Comparison of ENCODE assay signal across 15 cellular contexts in genomic region chr12:52231305-52232232, GRCh38. TPM values are rescaled to one million over a fixed set of nuclear protein-coding genes. Genes with fewer than 3 reads are reported as not detected.
DNase-seq lines count a peak whose midpoint lies in the region; ATAC-seq, FAIRE-seq and TF ChIP-seq lines count a peak whose summit lies in the region.
"Had no signal": no experiment of that assay in that cellular context is flagged by ENCODE, and none has a peak within 500 bp of the region (broad histone marks: within the 10 kb centered on the region; RNA-seq: fewer than 3 reads in every experiment).

No MANE protein-coding gene starts in this region.

- H3K9ac ChIP-seq in mesenchymal stem cell (ENCODE audit: low read length) = no peak overlapping the region

- intact Hi-C loops in transverse colon (cut with DNase I; ENCODE audit: low total_unique reads) = loop anchor here (5.0 kb wide), 1 partner anchor 239 kb away; no protein-coding TSS in a partner anchor
- intact Hi-C loops in esophagus muscularis mucosa (cut with DNase I) = no loop called here

- no peak overlapping the region for H4K91ac ChIP-seq in mesenchymal stem cell (ENCODE audit: low read length)

- H2BK120ac ChIP-seq in mesenchymal stem cell (ENCODE audit: low read depth, low read length) = no peak overlapping the region

- no peak for TF ChIP-seq POLR2A in transverse colon (IDR thresholded peaks at IDR 0.05)
- no peak for TF ChIP-seq POLR2A in esophagus muscularis mucosa (IDR thresholded peaks at IDR 0.05; ENCODE audit: low read depth)

- no peak overlapping the region for H3K4me3 ChIP-seq in bronchial epithelial cell (ENCODE audit: low read depth, low read length)
- H3K4me3 ChIP-seq in mesenchymal stem cell (ENCODE audit: insufficient read depth in 1 of 2, low read depth in 1 of 2, low read length in 2 of 2) = no peak overlapping the region
- H3K4me3 ChIP-seq in transverse colon = no peak overlapping the region
- no peak overlapping the region for H3K4me3 ChIP-seq in esophagus muscularis mucosa
- H3K4me3 ChIP-seq: hepatocyte had no signal

- 83% methylated on average over 16 of the region's 16 CpGs for WGBS in mesenchymal stem cell
- 43 to 45% methylated on average over 1 to 15 of the region's 16 CpGs for WGBS in transverse colon (ENCODE audit: low coverage in 1 of 2), 2 donors
- WGBS in esophagus muscularis mucosa = 68% methylated on average over 15 of the region's 16 CpGs

- H3K14ac ChIP-seq in mesenchymal stem cell (ENCODE audit: low read length in 2 of 2) = peak overlapping the region in 1 of 2 experiments; percentile 23

- TF ChIP-seq CTCF in bronchial epithelial cell (IDR thresholded peaks at IDR 0.05; ENCODE audit: insufficient read depth, low read length, severe bottlenecking) = no peak
- TF ChIP-seq CTCF in transverse colon (IDR thresholded peaks at IDR 0.05) = no peak
- no peak for TF ChIP-seq CTCF in esophagus muscularis mucosa (IDR thresholded peaks at IDR 0.05)

- H3K27ac Mint-ChIP-seq in stimulated activated effector memory CD8-positive, alpha-beta T cell treated with anti-CD3 and anti-CD28 coated beads, Interleukin-12 subunit alpha, Interleukin-12 subunit beta, amount 100 ng/mL, for 72 hours = no peak overlapping the region

- no peak overlapping the region for H3K4ac ChIP-seq in mesenchymal stem cell (ENCODE audit: low read depth in 1 of 2, low read length in 2 of 2)

- ATAC-seq in HG03378 (IDR thresholded peaks at IDR 0.05; ENCODE audit: unreplicated experiment) (no peak), HG02798 (IDR thresholded peaks at IDR 0.05; ENCODE audit: poor library complexity, unreplicated experiment) (no peak)
- no peak for ATAC-seq in stimulated activated effector memory CD8-positive, alpha-beta T cell treated with anti-CD3 and anti-CD28 coated beads, Interleukin-12 subunit alpha, Interleukin-12 subunit beta, amount 100 ng/mL, for 72 hours

- no peak overlapping the region for H3K4me3 Mint-ChIP-seq in stimulated activated effector memory CD8-positive, alpha-beta T cell treated with anti-CD3 and anti-CD28 coated beads, Interleukin-12 subunit alpha, Interleukin-12 subunit beta, amount 100 ng/mL, for 72 hours

- H3K4me1 Mint-ChIP-seq in stimulated activated effector memory CD8-positive, alpha-beta T cell treated with anti-CD3 and anti-CD28 coated beads, Interleukin-12 subunit alpha, Interleukin-12 subunit beta, amount 100 ng/mL, for 72 hours = peaks cover 8% of the 10 kb centered on the region

- no peaks in the 10 kb centered on the region for H3K36me3 Mint-ChIP-seq in stimulated activated effector memory CD8-positive, alpha-beta T cell treated with anti-CD3 and anti-CD28 coated beads, Interleukin-12 subunit alpha, Interleukin-12 subunit beta, amount 100 ng/mL, for 72 hours

- H3K9me3 ChIP-seq in mesenchymal stem cell (ENCODE audit: control insufficient read depth, low read length) (peaks cover 2% of the 10 kb centered on the region), transverse colon (no peaks in the 10 kb centered on the region), esophagus muscularis mucosa (no peaks in the 10 kb centered on the region)

- peak; percentile 66 for DNase-seq in NCI-H1048 (lab: John Stamatoyannopoulos, UW)
- DNase-seq in bronchial epithelial cell (ENCODE audit: low read depth) = peak; percentile 40
- DNase-seq in mesenchymal stem cell = no peak
- peak; percentile 36 for DNase-seq in transverse colon
- DNase-seq in stimulated activated effector memory CD8-positive, alpha-beta T cell treated with anti-CD3 and anti-CD28 coated beads, Interleukin-12 subunit alpha, Interleukin-12 subunit beta, amount 100 ng/mL, for 72 hours (ENCODE audit: low spot score in 2 of 2) = no peak
- no peak for DNase-seq in esophagus muscularis mucosa (ENCODE audit: extremely low spot score)
- DNase-seq: amniotic stem cell, NCI-H446 treated with DMSO at 0.1 percent for 48 hours, right cardiac atrium, RPMI8226 had no signal

- peak; percentile 55 for FAIRE-seq in bronchial epithelial cell (lab: Jason Lieb, UNC)
- FAIRE-seq: TTC549 had no signal

- H3K36me3 ChIP-seq in bronchial epithelial cell (ENCODE audit: control insufficient read depth, insufficient read depth, low read length) = peaks cover 4% of the 10 kb centered on the region
- H3K36me3 ChIP-seq in mesenchymal stem cell (ENCODE audit: control insufficient read depth in 1 of 2, insufficient read depth in 2 of 2, low read depth in 1 of 2, low read length in 2 of 2) = peaks cover 0 to 16% of the 10 kb centered on the region in 2 experiments
- no peaks in the 10 kb centered on the region for H3K36me3 ChIP-seq in transverse colon
- no peaks in the 10 kb centered on the region for H3K36me3 ChIP-seq in esophagus muscularis mucosa

- no peak overlapping the region for H2BK15ac ChIP-seq in mesenchymal stem cell (ENCODE audit: low read depth, poor library complexity, severe bottlenecking)

- in situ Hi-C loops in transverse colon (cut with MboI; ENCODE audit: low pct_ligation_motif_present in 1 of 4, low pct_unique_long_range_greater_than_20kb in 1 of 4, low sequenced_read_pairs in 3 of 4) = no loop called here

- no peak overlapping the region for H2AFZ ChIP-seq in mesenchymal stem cell (ENCODE audit: low read depth, low read length)
- H2AFZ ChIP-seq: hepatocyte had no signal

- no peak overlapping the region for H3K4me2 ChIP-seq in mesenchymal stem cell (ENCODE audit: low read length, poor library complexity, severe bottlenecking)

- H3K23ac ChIP-seq in mesenchymal stem cell (ENCODE audit: low read length in 2 of 2) = no peak overlapping the region

- H3K18ac ChIP-seq in mesenchymal stem cell (ENCODE audit: low read depth in 1 of 2, low read length in 2 of 2) = peak overlapping the region in 1 of 2 experiments; percentile 55

- TF ChIP-seq EP300 in transverse colon (IDR thresholded peaks at IDR 0.05; ENCODE audit: low read depth) (no peak), esophagus muscularis mucosa (IDR thresholded peaks at IDR 0.05) (no peak)

- peak overlapping the region; percentile 91 for H2AK5ac ChIP-seq in mesenchymal stem cell (ENCODE audit: low read length, severe bottlenecking)

- no peaks in the 10 kb centered on the region for H3K9me3 Mint-ChIP-seq in stimulated activated effector memory CD8-positive, alpha-beta T cell treated with anti-CD3 and anti-CD28 coated beads, Interleukin-12 subunit alpha, Interleukin-12 subunit beta, amount 100 ng/mL, for 72 hours

- no peaks in the 10 kb centered on the region for H3K79me1 ChIP-seq in mesenchymal stem cell (replicated peaks; ENCODE audit: low read length, poor library complexity, severe bottlenecking)

- H2BK12ac ChIP-seq in mesenchymal stem cell (ENCODE audit: low read length in 2 of 2) = peak overlapping the region in 1 of 2 experiments; percentile 15

- H4K8ac ChIP-seq in mesenchymal stem cell (ENCODE audit: low read length) = no peak overlapping the region

- no peak overlapping the region for H2BK5ac ChIP-seq in mesenchymal stem cell (ENCODE audit: low read depth, low read length, poor library complexity, severe bottlenecking)

- H3K4me1 ChIP-seq in mesenchymal stem cell (ENCODE audit: control insufficient read depth, insufficient read depth, low read depth, low read length) (peaks cover 51% of the 10 kb centered on the region), transverse colon (peaks cover 0 to 27% (median 17%) of the 10 kb centered on the region in 4 donors), esophagus muscularis mucosa (peaks cover 20 to 34% (median 24%) of the 10 kb centered on the region in 4 donors)

- H3K27ac ChIP-seq in mesenchymal stem cell (ENCODE audit: low read length, poor library complexity, severe bottlenecking) (peak overlapping the region; percentile 13), transverse colon (no peak overlapping the region), esophagus muscularis mucosa (replicated peaks in 1 of 4) (peak overlapping the region in 2 of 4 donors; percentile 10 to 30)

- no peaks in the 10 kb centered on the region for H3K27me3 ChIP-seq in bronchial epithelial cell (ENCODE audit: control insufficient read depth, insufficient read depth, low read length)
- peaks cover 8 to 24% of the 10 kb centered on the region in 2 experiments for H3K27me3 ChIP-seq in mesenchymal stem cell (ENCODE audit: control insufficient read depth in 1 of 2, insufficient read depth in 1 of 2, low read length in 2 of 2)
- H3K27me3 ChIP-seq in transverse colon = peaks cover 21% of the 10 kb centered on the region
- peaks cover 0 to 66% (median 21%) of the 10 kb centered on the region in 4 donors for H3K27me3 ChIP-seq in esophagus muscularis mucosa

RNA-seq across cellular contexts. Expression of gene KRT7, which starts 1.5 kb away (rescaled TPM):
- total RNA-seq in bronchial epithelial cell (532 and 895 TPM in 2 replicates), transverse colon (1 to 10 TPM in 1 of 4 donors, under 1 TPM in 2, not detected in 1; 0.75 to 1.6 (median 0.95) TPM), esophagus muscularis mucosa (1 to 10 TPM in 3 of 4 donors, under 1 TPM in 1; 0.83 to 8.4 (median 4.5) TPM)
- polyA plus RNA-seq in mesenchymal stem cell (2013, experiment 1 of 2) = 5.1 TPM
- polyA plus RNA-seq in mesenchymal stem cell (2013, experiment 2 of 2) = 5.7 TPM
- total RNA-seq: temporal lobe had no signal

RNA-seq across cellular contexts. Expression of gene KRT80, which starts 39.8 kb away (rescaled TPM):
- 14.7 and 66.4 TPM in 2 replicates for total RNA-seq in bronchial epithelial cell
- polyA plus RNA-seq in mesenchymal stem cell (2013, experiment 1 of 2) = 0.72 TPM
- 0.84 TPM for polyA plus RNA-seq in mesenchymal stem cell (2013, experiment 2 of 2)
- total RNA-seq in transverse colon = under 1 TPM in 1 of 4 donors, not detected in 3; 0.14 TPM
- total RNA-seq in esophagus muscularis mucosa = under 1 TPM in 1 of 4 donors, not detected in 3; 0.11 TPM

RNA-seq across cellular contexts. Expression of gene KRT86, which starts 42.9 kb away (rescaled TPM):
- total RNA-seq in bronchial epithelial cell = 0.26 TPM in 2 replicates
- 0.01 TPM for polyA plus RNA-seq in mesenchymal stem cell (2013, experiment 1 of 2)
- polyA plus RNA-seq in mesenchymal stem cell (2013, experiment 2 of 2) = not detected
- total RNA-seq in transverse colon = 1 to 10 TPM in 1 of 4 donors, not detected in 3; 3.6 TPM
- total RNA-seq in esophagus muscularis mucosa = under 1 TPM in 2 of 4 donors, not detected in 2; 0.29 to 0.33 TPM
- total RNA-seq: hepatocyte, right cardiac atrium had no signal
- polyA plus RNA-seq: right cardiac atrium had no signal

RNA-seq across cellular contexts. Expression of gene KRT81, which starts 59.8 kb away (rescaled TPM):
- total RNA-seq in bronchial epithelial cell (0.13 and 0.26 TPM in 2 replicates), transverse colon (not detected), esophagus muscularis mucosa (under 1 TPM in 2 of 4 donors, not detected in 2; 0.19 to 0.42 TPM)
- not detected for polyA plus RNA-seq in mesenchymal stem cell (2013, experiment 1 of 2)
- not detected for polyA plus RNA-seq in mesenchymal stem cell (2013, experiment 2 of 2)
- total RNA-seq: hepatocyte, right cardiac atrium, temporal lobe had no signal
- polyA plus RNA-seq: hepatocyte, right cardiac atrium had no signal

Comparison
In these comparisons a context has a peak if more than half of its experiments do, and no peak if none do; other contexts are left out.
1. DNase-seq: peak in NCI-H1048 (single experiment), bronchial epithelial cell (single experiment) and transverse colon (single experiment); none in mesenchymal stem cell (single experiment), stimulated activated effector memory CD8-positive, alpha-beta T cell treated with anti-CD3 and anti-CD28 coated beads, Interleukin-12 subunit alpha, Interleukin-12 subunit beta, amount 100 ng/mL, for 72 hours (0 of 2) and esophagus muscularis mucosa (single experiment).
2. RNA of gene KRT7, which starts 1.5 kb away (total RNA-seq): 532 to 895 TPM in bronchial epithelial cell; 0.83 to 8.4 TPM in esophagus muscularis mucosa and 0.75 to 1.6 TPM in transverse colon; every median in the first group is over 10 times any median in the second.
3. RNA of gene KRT80, which starts 39.8 kb away (total RNA-seq): 14.7 to 66.4 TPM in bronchial epithelial cell; 0.14 TPM in transverse colon and 0.11 TPM in esophagus muscularis mucosa; every median in the first group is over 10 times any median in the second.